Comparison of ENCODE assay signal across 14 cellular contexts in the genomic region with DNA sequence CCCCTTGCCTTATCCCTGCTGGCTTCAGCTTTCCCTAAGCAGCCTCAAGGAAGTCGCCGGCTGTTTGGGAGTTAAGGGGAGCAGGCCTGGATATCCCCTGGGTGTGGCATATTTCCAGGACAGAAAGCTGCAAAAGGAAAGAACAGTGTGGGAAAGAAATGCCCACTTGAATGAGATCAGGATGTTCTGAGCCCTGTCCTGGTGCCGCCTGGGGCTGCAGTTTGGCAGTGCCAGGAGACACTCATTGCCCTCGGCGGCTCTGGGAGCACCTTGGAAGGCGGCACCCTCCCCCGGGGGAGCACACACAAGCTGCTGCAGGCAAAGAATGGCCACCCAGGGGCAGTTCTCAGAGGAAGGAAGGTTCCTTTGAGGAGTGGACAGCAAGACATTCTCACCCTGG.
"Had no signal": no experiment of that assay in that cellular context is flagged by ENCODE, and none has a peak within 500 bp of the region (broad histone marks: within the 10 kb centered on the region; RNA-seq: fewer than 3 reads in every experiment).

No MANE protein-coding gene starts in this region.

- H3K4me3 ChIP-seq: coronary artery, esophagus squamous epithelium, left lung had no signal

- H3K4me3 Mint-ChIP-seq: activated CD4-positive, alpha-beta T cell treated with anti-CD3 and anti-CD28 coated beads for 36 hours; activated naive CD8-positive, alpha-beta T cell; naive thymus-derived CD4-positive, alpha-beta T cell; stimulated activated naive B cell treated with anti-CD40 and anti-IgM and Interleukin-4, amounts not matched to agents 10 μg/mL and 1 μg/mL and 100 μg/mL, for 72 hours had no signal

- H3K4me1 ChIP-seq: left lung had no signal

- H3K27ac ChIP-seq: coronary artery, esophagus squamous epithelium, left lung, neutrophil, WERI-Rb-1 had no signal

- H3K4me1 Mint-ChIP-seq: activated CD4-positive, alpha-beta T cell treated with anti-CD3 and anti-CD28 coated beads for 36 hours; naive thymus-derived CD4-positive, alpha-beta T cell; stimulated activated naive B cell treated with anti-CD40 and anti-IgM and Interleukin-4, amounts not matched to agents 10 μg/mL and 1 μg/mL and 100 μg/mL, for 72 hours had no signal

- H3K9me3 ChIP-seq: esophagus squamous epithelium, left lung, neutrophil had no signal

- H3K27ac Mint-ChIP-seq: activated CD4-positive, alpha-beta T cell treated with anti-CD3 and anti-CD28 coated beads for 36 hours; activated naive CD8-positive, alpha-beta T cell; naive thymus-derived CD4-positive, alpha-beta T cell; stimulated activated naive B cell treated with anti-CD40 and anti-IgM and Interleukin-4, amounts not matched to agents 10 μg/mL and 1 μg/mL and 100 μg/mL, for 72 hours had no signal

- H3K27me3 ChIP-seq: esophagus squamous epithelium, left lung had no signal

- H3K36me3 ChIP-seq: esophagus squamous epithelium, left lung, neutrophil, WERI-Rb-1 had no signal

- H3K27me3 Mint-ChIP-seq: activated naive CD8-positive, alpha-beta T cell had no signal

- ATAC-seq: activated CD4-positive, alpha-beta T cell treated with anti-CD3 and anti-CD28 coated beads for 36 hours; left lung; naive thymus-derived CD4-positive, alpha-beta T cell; stimulated activated naive B cell treated with anti-CD40 and anti-IgM and Interleukin-4, amounts not matched to agents 10 μg/mL and 1 μg/mL and 100 μg/mL, for 72 hours had no signal

- H3K36me3 Mint-ChIP-seq: activated naive CD8-positive, alpha-beta T cell; naive thymus-derived CD4-positive, alpha-beta T cell; stimulated activated naive B cell treated with anti-CD40 and anti-IgM and Interleukin-4, amounts not matched to agents 10 μg/mL and 1 μg/mL and 100 μg/mL, for 72 hours had no signal

- DNase-seq: activated CD4-positive, alpha-beta T cell treated with anti-CD3 and anti-CD28 coated beads for 36 hours; activated CD4-positive, alpha-beta T cell treated with anti-CD3 and anti-CD28 coated beads, Interleukin-2, amount 50 U/mL, for 48 hours; activated T-cell treated with anti-CD3 and anti-CD28 coated beads for 4 hours; effector CD4-positive, alpha-beta T cell; esophagus squamous epithelium; left lung; naive thymus-derived CD4-positive, alpha-beta T cell; stimulated activated naive B cell treated with anti-CD40 and anti-IgM and Interleukin-4, amounts not matched to agents 10 μg/mL and 1 μg/mL and 100 μg/mL, for 72 hours; SW 1271; T-helper 2 cell; WERI-Rb-1 had no signal
